ENCODE assay signal across 25 cellular contexts in genomic region chr7:14899065-14899464, GRCh38. TPM values are rescaled to one million over a fixed set of nuclear protein-coding genes. Genes with fewer than 3 reads are reported as not detected.
DNase-seq lines count a peak whose midpoint lies in the region; ATAC-seq and TF ChIP-seq lines count a peak whose summit lies in the region.
"Had no signal": no experiment of that assay in that cellular context is flagged by ENCODE, and none has a peak within 500 bp of the region (broad histone marks: within the 10 kb centered on the region; RNA-seq: fewer than 3 reads in every experiment).

No MANE protein-coding gene starts in this region.

- TF ChIP-seq EP300 in sigmoid colon (IDR thresholded peaks at IDR 0.05) = no peak

- H3K9me3 Mint-ChIP-seq in WTC11 = no peaks in the 10 kb centered on the region
- H3K9me3 Mint-ChIP-seq: mesothelial cell of epicardium, neural crest cell had no signal

- H3K36me3 Mint-ChIP-seq in WTC11 = no peaks in the 10 kb centered on the region
- H3K36me3 Mint-ChIP-seq: mesothelial cell of epicardium had no signal

- peak overlapping the region; percentile 13 to 65 (median 44) for H3K27ac ChIP-seq in sigmoid colon
- H3K27ac ChIP-seq in esophagus squamous epithelium = no peak overlapping the region
- H3K27ac ChIP-seq: 22Rv1, BLaER1, spleen, VCaP had no signal

- H3K4me1 ChIP-seq in sigmoid colon (peaks cover 0 to 22% (median 16%) of the 10 kb centered on the region in 4 donors), esophagus squamous epithelium (peaks cover 0 to 7% (median 0%) of the 10 kb centered on the region in 3 donors)
- H3K4me1 ChIP-seq: BLaER1, spleen had no signal

- H3K36me3 ChIP-seq in sigmoid colon (no peaks in the 10 kb centered on the region), esophagus squamous epithelium (no peaks in the 10 kb centered on the region)
- H3K36me3 ChIP-seq: BLaER1, spleen had no signal

- peaks cover 19% of the 10 kb centered on the region for H3K4me1 Mint-ChIP-seq in WTC11
- H3K4me1 Mint-ChIP-seq: neural crest cell had no signal

- TF ChIP-seq POLR2A in sigmoid colon (IDR thresholded peaks at IDR 0.05) (no peak), esophagus squamous epithelium (IDR thresholded peaks at IDR 0.05) (no peak)

- H3K4me3 ChIP-seq in sigmoid colon = no peak overlapping the region
- H3K4me3 ChIP-seq in esophagus squamous epithelium = no peak overlapping the region
- H3K4me3 ChIP-seq: BLaER1, spleen had no signal

- intact Hi-C loops in sigmoid colon (cut with DNase I) (loop anchor here (10.0 kb wide), 1 partner anchor 174 kb away; no protein-coding TSS in a partner anchor), esophagus squamous epithelium (cut with DNase I) (no loop called here)

- POLR2A ChIA-PET in WTC11 (lab: Charles Lee) = no interaction called here

- no peak overlapping the region for H3K4me3 Mint-ChIP-seq in WTC11
- H3K4me3 Mint-ChIP-seq: mesothelial cell of epicardium, neural crest cell had no signal

- H3K9me3 ChIP-seq in sigmoid colon (no peaks in the 10 kb centered on the region), esophagus squamous epithelium (no peaks in the 10 kb centered on the region)
- H3K9me3 ChIP-seq: BLaER1, spleen had no signal

- CTCF ChIA-PET in WTC11 (lab: Charles Lee) = no interaction called here

- DNase-seq in DMS 273 (lab: John Stamatoyannopoulos, UW; ENCODE audit: unreplicated experiment) (peak; percentile 55), DMS 273 treated with DMSO at 0.1 percent for 48 hours (lab: John Stamatoyannopoulos, UW) (no peak), NCI-H2171 (lab: John Stamatoyannopoulos, UW) (peak; percentile 7), amniotic epithelial cell (ENCODE audit: low read depth) (peak; percentile 3), sigmoid colon (no peak), left lobe of liver (ENCODE audit: low spot score) (no peak), WTC11 (ENCODE audit: low spot score) (no peak), esophagus squamous epithelium (lab: John Stamatoyannopoulos, UW) (no peak)
- DNase-seq: activated CD4-positive, alpha-beta T cell treated with anti-CD3 and anti-CD28 coated beads, Interleukin-2, amount 50 U/mL, for 4 hours; activated naive CD4-positive, alpha-beta T cell; activated T-cell treated with anti-CD3 and anti-CD28 coated beads for 4 hours; aorta; DMS153; NCI-H1930; SHP77; spleen; stimulated activated CD8-positive, alpha-beta memory T cell treated with anti-CD3 and anti-CD28 coated beads, Interleukin-4, amount 100 ng/mL, for 48 hours; substantia nigra had no signal

- TF ChIP-seq CTCF in sigmoid colon (IDR thresholded peaks at IDR 0.05) (no peak), WTC11 (IDR thresholded peaks at IDR 0.05) (no peak), esophagus squamous epithelium (IDR thresholded peaks at IDR 0.05) (no peak)

- ATAC-seq in left lobe of liver (no peak), WTC11 (no peak)

- no peak overlapping the region for H3K27ac Mint-ChIP-seq in WTC11
- H3K27ac Mint-ChIP-seq: mesothelial cell of epicardium had no signal

- H3K27me3 ChIP-seq in sigmoid colon (no peaks in the 10 kb centered on the region), esophagus squamous epithelium (no peaks in the 10 kb centered on the region)
- H3K27me3 ChIP-seq: BLaER1 had no signal

- no peaks in the 10 kb centered on the region for H3K27me3 Mint-ChIP-seq in WTC11 (ENCODE audit: low read depth)

- 77 to 85% methylated on average over 2 of the region's 2 CpGs for WGBS in sigmoid colon, 2 donors
- WGBS in esophagus squamous epithelium, 2 donors = 49 to 50% methylated on average over 2 of the region's 2 CpGs

TF ChIP-seq in WTC11, 78 proteins besides CTCF, POLR2A, EP300 and RAD21:
- TF ChIP-seq E2F1 (CRISPR knock-in tag; IDR thresholded peaks at IDR 0.05) (no peak), ZNF671 (CRISPR knock-in tag; IDR thresholded peaks at IDR 0.05) (no peak), ATF6 (CRISPR knock-in tag; IDR thresholded peaks at IDR 0.05) (no peak), ZNF423 (CRISPR knock-in tag; IDR thresholded peaks at IDR 0.05) (no peak), ETV6 (CRISPR knock-in tag; IDR thresholded peaks at IDR 0.05) (no peak), ZSCAN18 (CRISPR knock-in tag; IDR thresholded peaks at IDR 0.05) (no peak), TEAD1 (CRISPR knock-in tag; IDR thresholded peaks at IDR 0.05) (no peak)
TF ChIP-seq in WTC11: peak in this region for 0.

RNA-seq across cellular contexts. Expression of gene DGKB, which starts 3.5 kb away (rescaled TPM):
- total RNA-seq in sigmoid colon = 10 to 100 TPM in 3 of 4 donors, 1 to 10 TPM in 1; 8.2 to 22.4 (median 12.5) TPM
- polyA plus RNA-seq in sigmoid colon = under 1 TPM in 1 of 3 donors, not detected in 2; 0.39 TPM
- total RNA-seq in left lobe of liver = 0.33 TPM
- total RNA-seq in WTC11 (2021) = 1.9 to 3.5 TPM (median 3.0 TPM) in 3 replicates
- total RNA-seq in esophagus squamous epithelium = 1 to 10 TPM in 1 of 4 donors, under 1 TPM in 2, not detected in 1; 0.09 to 1.1 (median 0.23) TPM
- total RNA-seq: pulmonary artery endothelial cell; T-helper 1 cell treated with Interleukin-12 subunit alpha and Interleukin-12 subunit beta and Interleukin-4 antibody, amounts not matched to agents 30 ng/mL and 1 ng/mL, for 36 hours had no signal
- polyA plus RNA-seq: aorta had no signal

Comparison
In these comparisons a context has a peak if more than half of its experiments do, and no peak if none do; other contexts are left out.
1. DNase-seq: peak in DMS 273 (single experiment), NCI-H2171 (single experiment) and amniotic epithelial cell (single experiment); none in DMS 273 treated with DMSO at 0.1 percent for 48 hours (single experiment), sigmoid colon (single experiment), left lobe of liver (single experiment), WTC11 (single experiment) and esophagus squamous epithelium (single experiment).
2. H3K27ac ChIP-seq: peak in sigmoid colon (4 of 4); none in esophagus squamous epithelium (0 of 4).